In the genomic region with DNA sequence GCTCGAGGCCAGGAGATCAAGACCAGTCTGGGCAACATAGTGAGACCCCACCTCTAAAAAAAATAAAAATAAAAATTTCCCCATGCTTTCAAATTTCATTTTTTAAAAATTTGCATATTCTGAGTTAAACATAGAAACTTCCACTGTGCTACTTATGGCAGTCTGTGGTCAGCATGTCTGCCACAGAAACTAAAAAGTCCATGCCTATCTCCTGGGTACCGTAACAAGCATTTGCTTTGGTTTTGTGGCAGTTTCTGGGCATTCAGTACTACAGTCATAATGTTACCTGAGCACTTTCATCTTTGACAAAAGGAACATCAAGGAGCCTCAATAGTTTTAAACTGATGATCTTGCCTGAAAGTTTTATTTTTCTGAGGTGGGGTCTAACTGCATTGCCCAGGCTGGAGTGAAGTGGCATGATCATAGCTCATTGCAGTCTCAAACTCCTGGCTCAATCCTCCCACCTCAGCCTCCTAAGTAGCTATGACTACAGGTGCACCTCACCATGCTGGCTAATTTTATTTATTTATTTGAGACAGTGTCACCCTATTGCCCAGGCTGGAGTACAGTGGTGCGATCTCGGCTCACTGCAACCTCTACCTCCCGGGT, we compare ENCODE assay signal across 26 cellular contexts. TPM values are rescaled to one million over a fixed set of nuclear protein-coding genes. Genes with fewer than 3 reads are reported as not detected.
DNase-seq lines count a peak whose midpoint lies in the region; ATAC-seq, FAIRE-seq and TF ChIP-seq lines count a peak whose summit lies in the region.
"Had no signal": no experiment of that assay in that cellular context is flagged by ENCODE, and none has a peak within 500 bp of the region (broad histone marks: within the 10 kb centered on the region; RNA-seq: fewer than 3 reads in every experiment).

No MANE protein-coding gene starts in this region.

- H3K9me3 ChIP-seq in HepG2 (ENCODE audit: low read length) (no peaks in the 10 kb centered on the region), right lobe of liver (no peaks in the 10 kb centered on the region), OCI-LY3 (ENCODE audit: insufficient read depth, low read length) (no peaks in the 10 kb centered on the region)
- H3K9me3 ChIP-seq: esophagus muscularis mucosa, HAP-1, suprapubic skin, vagina had no signal

- no peaks in the 10 kb centered on the region for H3K9me3 Mint-ChIP-seq in stimulated activated naive CD8-positive, alpha-beta T cell treated with anti-CD3 and anti-CD28 coated beads, Interleukin-15, amount 100 ng/mL, for 72 hours
- no peaks in the 10 kb centered on the region for H3K9me3 Mint-ChIP-seq in osteocyte (ENCODE audit: unreplicated experiment)
- H3K9me3 Mint-ChIP-seq: CD8-positive, alpha-beta memory T cell; central memory CD8-positive, alpha-beta T cell; mesothelial cell of epicardium had no signal

- intact Hi-C loops in HepG2 (cut with micrococcal nuclease; ENCODE audit: unreplicated experiment), result no loop called here
- intact Hi-C loops in right lobe of liver (cut with DNase I), result no loop called here

- in situ Hi-C loops in HepG2 (cut with HindIII; ENCODE audit: extremely low pct_ligation_motif_present, low pct_unique_long_range_greater_than_20kb), result no loop called here
- in situ Hi-C loops in GM13976 (cut with MboI; ENCODE audit: low sequenced_read_pairs, unreplicated experiment), result loop anchor here (10.0 kb wide), 1 partner anchor 102 kb away; a partner anchor contains a TSS

- TF ChIP-seq RAD21 in HepG2 (CRISPR knock-in tag; IDR thresholded peaks at IDR 0.05), result no peak

- H3K4me1 Mint-ChIP-seq in stimulated activated naive CD8-positive, alpha-beta T cell treated with anti-CD3 and anti-CD28 coated beads, Interleukin-15, amount 100 ng/mL, for 72 hours, result no peaks in the 10 kb centered on the region
- H3K4me1 Mint-ChIP-seq in osteocyte (ENCODE audit: unreplicated experiment), result no peaks in the 10 kb centered on the region
- H3K4me1 Mint-ChIP-seq: central memory CD8-positive, alpha-beta T cell had no signal

- H2AFZ ChIP-seq in HepG2 (ENCODE audit: low read length) (no peak overlapping the region), OCI-LY3 (ENCODE audit: low read depth, low read length) (no peak overlapping the region)

- TF ChIP-seq EP300 in HepG2 (IDR thresholded peaks at IDR 0.05; ENCODE audit: low read depth in 2 of 2, low read length in 2 of 2) (no peak), HepG2 (CRISPR knock-in tag; IDR thresholded peaks at IDR 0.05; ENCODE audit: borderline replicate concordance) (no peak)

- H3K36me3 ChIP-seq in HepG2 (replicated peaks in 1 of 2; ENCODE audit: control insufficient read depth in 1 of 2, insufficient read depth in 2 of 2, low read length in 2 of 2) (peaks cover 18 to 68% of the 10 kb centered on the region in 2 experiments), right lobe of liver (peaks cover 0 to 28% (median 7%) of the 10 kb centered on the region in 4 donors), OCI-LY3 (replicated peaks; ENCODE audit: low read depth, low read length) (peaks cover 39% of the 10 kb centered on the region)

- H3K4me3 Mint-ChIP-seq in stimulated activated naive CD8-positive, alpha-beta T cell treated with anti-CD3 and anti-CD28 coated beads, Interleukin-15, amount 100 ng/mL, for 72 hours, result no peak overlapping the region
- no peak overlapping the region for H3K4me3 Mint-ChIP-seq in osteocyte (ENCODE audit: unreplicated experiment)
- H3K4me3 Mint-ChIP-seq: CD8-positive, alpha-beta memory T cell; central memory CD8-positive, alpha-beta T cell; mesothelial cell of epicardium had no signal

- no peak for TF ChIP-seq CTCF in HepG2 (CRISPR knock-in tag; IDR thresholded peaks at IDR 0.05)
- TF ChIP-seq CTCF in right lobe of liver (IDR thresholded peaks at IDR 0.05), result no peak
- no peak for TF ChIP-seq CTCF in OCI-LY3 (IDR thresholded peaks at IDR 0.05; ENCODE audit: low read depth, low read length)
- TF ChIP-seq CTCF in GM13976 (IDR thresholded peaks at IDR 0.05; ENCODE audit: borderline replicate concordance, control extremely low read depth, extremely low read depth, insufficient read depth, missing control alignments), result no peak
- no peak for TF ChIP-seq CTCF in osteocyte (IDR thresholded peaks at IDR 0.05)

- H3K27ac Mint-ChIP-seq in stimulated activated naive CD8-positive, alpha-beta T cell treated with anti-CD3 and anti-CD28 coated beads, Interleukin-15, amount 100 ng/mL, for 72 hours, result peak overlapping the region; percentile 33 to 42
- no peak overlapping the region for H3K27ac Mint-ChIP-seq in osteocyte (ENCODE audit: unreplicated experiment)
- H3K27ac Mint-ChIP-seq: CD8-positive, alpha-beta memory T cell; mesothelial cell of epicardium; progenitor cell of endocrine pancreas had no signal

- H3K79me2 ChIP-seq in HepG2 (ENCODE audit: insufficient read depth, low read length), result no peaks in the 10 kb centered on the region
- no peaks in the 10 kb centered on the region; the same call in 1 of the 2 replicates for H3K79me2 ChIP-seq in OCI-LY3 (ENCODE audit: low read length)

- no TSS peak for BruUV-seq in HepG2 (replicated peaks; lab: Mats Ljungman, UMichigan)

- no peak for ATAC-seq in HepG2
- no peak for ATAC-seq in right lobe of liver
- peak; percentile 53 for ATAC-seq in GM21423 (IDR thresholded peaks at IDR 0.05; ENCODE audit: unreplicated experiment)
- ATAC-seq in stimulated activated naive CD8-positive, alpha-beta T cell treated with anti-CD3 and anti-CD28 coated beads, Interleukin-15, amount 100 ng/mL, for 72 hours, result peak; percentile 94
- ATAC-seq: left colon, Panc1 had no signal

- H3K27me3 ChIP-seq in HepG2 (ENCODE audit: control insufficient read depth in 1 of 2, insufficient read depth in 2 of 2, low read length in 2 of 2) (no peaks in the 10 kb centered on the region), right lobe of liver (no peaks in the 10 kb centered on the region), OCI-LY3 (ENCODE audit: low read depth, low read length) (no peaks in the 10 kb centered on the region)
- H3K27me3 ChIP-seq: esophagus muscularis mucosa, suprapubic skin, vagina had no signal

- 91% methylated on average over 5 of the region's 5 CpGs for WGBS in HepG2 (ENCODE audit: low lambda C conversion rate)
- 94% methylated on average over 1 of the region's 5 CpGs for WGBS in right lobe of liver (ENCODE audit: insufficient coverage, low coverage, low lambda C conversion rate, missing lambda C conversion rate)

- H3K4me1 ChIP-seq in HepG2 (ENCODE audit: insufficient read depth, low read length) (no peaks in the 10 kb centered on the region), right lobe of liver (no peaks in the 10 kb centered on the region), OCI-LY3 (ENCODE audit: low read length) (peaks cover 12% of the 10 kb centered on the region)
- H3K4me1 ChIP-seq: HAP-1, suprapubic skin, vagina had no signal

- H3K9ac ChIP-seq in HepG2 (ENCODE audit: insufficient read depth, low read depth, low read length), result no peak overlapping the region
- H3K9ac ChIP-seq in OCI-LY3 (ENCODE audit: low read length), result no peak overlapping the region

- no peak for FAIRE-seq in HepG2 (lab: Jason Lieb, UNC)
- FAIRE-seq: small intestine had no signal

- POLR2A ChIA-PET in HepG2 (lab: Yijun Ruan, JAX), result no interaction called here

- no peak for DNase-seq in HepG2 (ENCODE audit: low spot score)
- no peak for DNase-seq in right lobe of liver
- DNase-seq in stimulated activated naive CD8-positive, alpha-beta T cell treated with anti-CD3 and anti-CD28 coated beads, Interleukin-15, amount 100 ng/mL, for 72 hours, result peak in 1 of 2 donors; percentile 36
- no peak for DNase-seq in NCI-H1092 (lab: John Stamatoyannopoulos, UW)
- no peak for DNase-seq in GM13976 (ENCODE audit: low spot score)
- no peak for DNase-seq in osteocyte (ENCODE audit: extremely low spot score, unreplicated experiment)
- DNase-seq: activated CD4-positive, alpha-beta T cell treated with anti-CD3 and anti-CD28 coated beads for 48 hours; amniotic stem cell; CD8-positive, alpha-beta memory T cell; DMS79 treated with DMSO at 0.1 percent for 48 hours; effector CD4-positive, alpha-beta T cell; left colon; NCI-H1417; small intestine; stimulated activated CD4-positive, alpha-beta T cell treated with anti-CD3 and anti-CD28 coated beads, Interleukin-4, amount 100 ng/mL, for 24 hours had no signal

- TF ChIP-seq POLR2A in HepG2 (IDR thresholded peaks at IDR 0.05; ENCODE audit: insufficient read depth in 1 of 2, low read depth in 2 of 2, low read length in 2 of 2) (no peak), right lobe of liver (IDR thresholded peaks at IDR 0.05) (no peak)

- CTCF ChIA-PET in HepG2 (lab: Yijun Ruan, JAX; ENCODE audit: low intra/inter-chr PET ratio, low total read pairs), result no interaction called here

- H3K36me3 Mint-ChIP-seq in osteocyte (ENCODE audit: unreplicated experiment), result peaks cover 43% of the 10 kb centered on the region

- no peak overlapping the region for H3K4me2 ChIP-seq in HepG2 (ENCODE audit: low read depth, low read length)
- H3K4me2 ChIP-seq in OCI-LY3 (ENCODE audit: low read length), result peak overlapping the region; percentile 31

- H3K27ac ChIP-seq in HepG2 (ENCODE audit: extremely low read length, insufficient read depth, low read length) (no peak overlapping the region), right lobe of liver (no peak overlapping the region), OCI-LY3 (ENCODE audit: low read length) (peak overlapping the region; percentile 39)
- H3K27ac ChIP-seq: esophagus muscularis mucosa, suprapubic skin, vagina had no signal

- H3K4me3 ChIP-seq in HepG2 (replicated peaks in 1 of 3; ENCODE audit: insufficient read depth in 1 of 3, low read depth in 2 of 3, low read length in 3 of 3) (no peak overlapping the region), right lobe of liver (no peak overlapping the region), OCI-LY3 (ENCODE audit: low read length) (no peak overlapping the region)
- H3K4me3 ChIP-seq: esophagus muscularis mucosa, HAP-1, suprapubic skin, vagina had no signal

- H4K20me1 ChIP-seq in HepG2 (ENCODE audit: insufficient read depth, low read length) (no peaks in the 10 kb centered on the region), OCI-LY3 (ENCODE audit: insufficient read depth, low read length) (no peaks in the 10 kb centered on the region)

- H3K27me3 Mint-ChIP-seq in stimulated activated naive CD8-positive, alpha-beta T cell treated with anti-CD3 and anti-CD28 coated beads, Interleukin-15, amount 100 ng/mL, for 72 hours, result no peaks in the 10 kb centered on the region
- H3K27me3 Mint-ChIP-seq in osteocyte (ENCODE audit: unreplicated experiment), result no peaks in the 10 kb centered on the region
- H3K27me3 Mint-ChIP-seq: CD8-positive, alpha-beta memory T cell; central memory CD8-positive, alpha-beta T cell; progenitor cell of endocrine pancreas had no signal

RNA-seq across cellular contexts. Expression of a gene that starts 13.2 kb away (rescaled TPM):
- 0.38 and 0.41 TPM in 2 replicates for total RNA-seq in HepG2 (2016; rRNA removed; fragmentation: Illumina TruSeq; extraction: Trizol)
- total RNA-seq in HepG2 (2016; cell fraction: cytosol; rRNA removed; fragmentation: Illumina TruSeq; extraction: Trizol; ENCODE audit: low read depth), result 0.30 TPM in 1 of 2 replicates, not detected in the other
- total RNA-seq in HepG2 (2016; cell fraction: insoluble cytoplasmic fraction; rRNA removed; fragmentation: Illumina TruSeq; extraction: Trizol), result 0.22 and 0.37 TPM in 2 replicates
- 0.19 and 0.83 TPM in 2 replicates for total RNA-seq in HepG2 (2016; cell fraction: membrane; rRNA removed; fragmentation: Illumina TruSeq; extraction: Trizol)
- 0.37 and 0.44 TPM in 2 replicates for total RNA-seq in HepG2 (2016; cell fraction: nucleus; rRNA removed; fragmentation: Illumina TruSeq; extraction: Trizol)
- 1.1 and 1.9 TPM in 2 replicates for polyA plus RNA-seq in HepG2 (2011; rRNA removed)
- 0.42 and 0.63 TPM in 2 replicates for polyA plus RNA-seq in HepG2 (2011; cell fraction: cytosol; rRNA removed)
- polyA plus RNA-seq in HepG2 (2011; cell fraction: nucleus; rRNA removed), result 11.3 and 12.6 TPM in 2 replicates
- 2.4 and 4.7 TPM in 2 replicates for polyA plus RNA-seq in HepG2 (2012)
- 0.27 TPM in 1 of 2 replicates, not detected in the other for polyA plus RNA-seq in HepG2 (2016; cell fraction: cytosol; fragmentation: Illumina TruSeq; extraction: Trizol; ENCODE audit: low read depth)
- polyA plus RNA-seq in HepG2 (2016; cell fraction: insoluble cytoplasmic fraction; fragmentation: Illumina TruSeq; extraction: Trizol; ENCODE audit: low read depth), result 0.25 TPM in 1 of 2 replicates, not detected in the other
- polyA plus RNA-seq in HepG2 (2016; cell fraction: membrane; fragmentation: Illumina TruSeq; extraction: Trizol; ENCODE audit: low read depth), result 0.40 TPM in 1 of 2 replicates, not detected in the other
- 0.60 and 1.3 TPM in 2 replicates for polyA plus RNA-seq in HepG2 (2016; cell fraction: nucleus; fragmentation: Illumina TruSeq; extraction: Trizol; ENCODE audit: insufficient read depth, low read depth)
- polyA minus RNA-seq in HepG2 (2011; rRNA and poly(A)+ RNA removed; ENCODE audit: low replicate concordance), result 0.74 and 1.3 TPM in 2 replicates
- 0.26 and 0.69 TPM in 2 replicates for polyA minus RNA-seq in HepG2 (2011; cell fraction: cytosol; rRNA and poly(A)+ RNA removed)
- polyA minus RNA-seq in HepG2 (2011; cell fraction: nucleus; rRNA and poly(A)+ RNA removed), result 1.9 and 2.4 TPM in 2 replicates
- total RNA-seq in right lobe of liver, result 1 to 10 TPM in 2 of 6 experiments, under 1 TPM in 3, not detected in 1; 0.37 to 1.5 (median 0.49) TPM
- 0.81 and 0.86 TPM in 2 replicates for total RNA-seq in osteocyte
- total RNA-seq: HT-29 had no signal

RNA-seq across cellular contexts. Expression of a gene that starts 39.0 kb away (rescaled TPM):
- total RNA-seq in HepG2 (2016; rRNA removed; fragmentation: Illumina TruSeq; extraction: Trizol) (1.0 and 1.8 TPM in 2 replicates), right lobe of liver (under 1 TPM; 0.16 to 0.68 (median 0.39) TPM), osteocyte (26.1 and 26.9 TPM in 2 replicates)
- 0.44 and 1.2 TPM in 2 replicates for total RNA-seq in HepG2 (2016; cell fraction: cytosol; rRNA removed; fragmentation: Illumina TruSeq; extraction: Trizol; ENCODE audit: low read depth)
- 0.97 and 2.0 TPM in 2 replicates for total RNA-seq in HepG2 (2016; cell fraction: insoluble cytoplasmic fraction; rRNA removed; fragmentation: Illumina TruSeq; extraction: Trizol)
- 1.4 and 2.0 TPM in 2 replicates for total RNA-seq in HepG2 (2016; cell fraction: membrane; rRNA removed; fragmentation: Illumina TruSeq; extraction: Trizol)
- 1.8 and 2.4 TPM in 2 replicates for total RNA-seq in HepG2 (2016; cell fraction: nucleus; rRNA removed; fragmentation: Illumina TruSeq; extraction: Trizol)
- polyA plus RNA-seq in HepG2 (2011; rRNA removed), result 3.6 and 5.8 TPM in 2 replicates
- polyA plus RNA-seq in HepG2 (2011; cell fraction: cytosol; rRNA removed), result 3.3 and 4.9 TPM in 2 replicates
- polyA plus RNA-seq in HepG2 (2011; cell fraction: nucleus; rRNA removed), result 5.7 and 6.2 TPM in 2 replicates
- polyA plus RNA-seq in HepG2 (2012), result 3.9 and 7.7 TPM in 2 replicates
- 0.99 and 1.1 TPM in 2 replicates for polyA plus RNA-seq in HepG2 (2016; cell fraction: cytosol; fragmentation: Illumina TruSeq; extraction: Trizol; ENCODE audit: low read depth)
- 0.66 and 0.71 TPM in 2 replicates for polyA plus RNA-seq in HepG2 (2016; cell fraction: insoluble cytoplasmic fraction; fragmentation: Illumina TruSeq; extraction: Trizol; ENCODE audit: low read depth)
- 0.84 and 1.1 TPM in 2 replicates for polyA plus RNA-seq in HepG2 (2016; cell fraction: membrane; fragmentation: Illumina TruSeq; extraction: Trizol; ENCODE audit: low read depth)
- 3.3 and 3.5 TPM in 2 replicates for polyA plus RNA-seq in HepG2 (2016; cell fraction: nucleus; fragmentation: Illumina TruSeq; extraction: Trizol; ENCODE audit: insufficient read depth, low read depth)
- 1.3 and 9.8 TPM in 2 replicates for polyA minus RNA-seq in HepG2 (2011; rRNA and poly(A)+ RNA removed; ENCODE audit: low replicate concordance)
- 3.0 and 3.8 TPM in 2 replicates for polyA minus RNA-seq in HepG2 (2011; cell fraction: cytosol; rRNA and poly(A)+ RNA removed)
- 1.3 and 2.7 TPM in 2 replicates for polyA minus RNA-seq in HepG2 (2011; cell fraction: nucleus; rRNA and poly(A)+ RNA removed)

RNA-seq across cellular contexts. Expression of a gene that starts 57.6 kb away (rescaled TPM):
- 41.2 and 86.6 TPM in 2 replicates for total RNA-seq in HepG2 (2016; rRNA removed; fragmentation: Illumina TruSeq; extraction: Trizol)
- total RNA-seq in HepG2 (2016; cell fraction: cytosol; rRNA removed; fragmentation: Illumina TruSeq; extraction: Trizol; ENCODE audit: low read depth), result 14.7 and 16.4 TPM in 2 replicates
- 36.4 and 95.6 TPM in 2 replicates for total RNA-seq in HepG2 (2016; cell fraction: insoluble cytoplasmic fraction; rRNA removed; fragmentation: Illumina TruSeq; extraction: Trizol)
- total RNA-seq in HepG2 (2016; cell fraction: membrane; rRNA removed; fragmentation: Illumina TruSeq; extraction: Trizol), result 24.9 and 32.7 TPM in 2 replicates
- total RNA-seq in HepG2 (2016; cell fraction: nucleus; rRNA removed; fragmentation: Illumina TruSeq; extraction: Trizol), result 81.7 and 101 TPM in 2 replicates
- polyA plus RNA-seq in HepG2 (2011; rRNA removed), result 143 and 195 TPM in 2 replicates
- 82.9 and 130 TPM in 2 replicates for polyA plus RNA-seq in HepG2 (2011; cell fraction: cytosol; rRNA removed)
- 653 and 705 TPM in 2 replicates for polyA plus RNA-seq in HepG2 (2011; cell fraction: nucleus; rRNA removed)
- polyA plus RNA-seq in HepG2 (2012), result 166 and 219 TPM in 2 replicates
- polyA plus RNA-seq in HepG2 (2016; cell fraction: cytosol; fragmentation: Illumina TruSeq; extraction: Trizol; ENCODE audit: low read depth), result 23.3 and 23.7 TPM in 2 replicates
- polyA plus RNA-seq in HepG2 (2016; cell fraction: insoluble cytoplasmic fraction; fragmentation: Illumina TruSeq; extraction: Trizol; ENCODE audit: low read depth), result 50.3 and 62.4 TPM in 2 replicates
- 32.0 and 32.7 TPM in 2 replicates for polyA plus RNA-seq in HepG2 (2016; cell fraction: membrane; fragmentation: Illumina TruSeq; extraction: Trizol; ENCODE audit: low read depth)
- polyA plus RNA-seq in HepG2 (2016; cell fraction: nucleus; fragmentation: Illumina TruSeq; extraction: Trizol; ENCODE audit: insufficient read depth, low read depth), result 211 and 219 TPM in 2 replicates
- 65.4 and 170 TPM in 2 replicates for polyA minus RNA-seq in HepG2 (2011; rRNA and poly(A)+ RNA removed; ENCODE audit: low replicate concordance)
- polyA minus RNA-seq in HepG2 (2011; cell fraction: cytosol; rRNA and poly(A)+ RNA removed), result 146 and 172 TPM in 2 replicates
- polyA minus RNA-seq in HepG2 (2011; cell fraction: nucleus; rRNA and poly(A)+ RNA removed), result 48.2 and 74.1 TPM in 2 replicates
- total RNA-seq in right lobe of liver, result 100 to 1,000 TPM in 5 of 6 experiments, 10 to 100 TPM in 1; 84.5 to 230 (median 150) TPM
- 574 and 620 TPM in 2 replicates for total RNA-seq in osteocyte

Comparison
In these comparisons a context has a peak if more than half of its experiments do, and no peak if none do; other contexts are left out.
1. ATAC-seq: peak in GM21423 (single experiment) and stimulated activated naive CD8-positive, alpha-beta T cell treated with anti-CD3 and anti-CD28 coated beads, Interleukin-15, amount 100 ng/mL, for 72 hours (single experiment); none in HepG2 (single experiment) and right lobe of liver (0 of 4).